ENCODE assay signal across 15 cellular contexts in genomic region chr1:19758227-19758830, GRCh38. TPM values are rescaled to one million over a fixed set of nuclear protein-coding genes. Genes with fewer than 3 reads are reported as not detected.
A peak's percentile ranks its signal among the peaks of the same experiment; 100 is the strongest.
DNase-seq lines count a peak whose midpoint lies in the region; ATAC-seq and TF ChIP-seq lines count a peak whose summit lies in the region.
"Had no signal": no experiment of that assay in that cellular context is flagged by ENCODE, and none has a peak within 500 bp of the region (broad histone marks: within the 10 kb centered on the region; RNA-seq: fewer than 3 reads in every experiment).

No MANE protein-coding gene starts in this region.

- ATAC-seq in PC-3, result peak; percentile 54
- ATAC-seq: body of pancreas, sciatic nerve had no signal

- H3K27ac Mint-ChIP-seq in Caco-2 (ENCODE audit: unreplicated experiment), result no peak overlapping the region
- H3K27ac Mint-ChIP-seq: mesothelial cell of epicardium; T-helper 1 cell treated with Interleukin-12 subunit alpha and Interleukin-12 subunit beta and Interleukin-4 antibody, amounts not matched to agents 30 μg/mL and 1 μg/mL, for 36 hours had no signal

- no TSS peak for BruUV-seq in PC-3 (replicated peaks; lab: Mats Ljungman, UMichigan)
- no TSS peak for BruUV-seq in Caco-2 (replicated peaks; lab: Mats Ljungman, UMichigan)

- H3K27me3 Mint-ChIP-seq in Caco-2 (ENCODE audit: insufficient read depth, unreplicated experiment), result no peaks in the 10 kb centered on the region

- no peaks in the 10 kb centered on the region for H3K27me3 ChIP-seq in PC-3 (ENCODE audit: low read length)
- no peaks in the 10 kb centered on the region for H3K27me3 ChIP-seq in osteoblast (ENCODE audit: insufficient read depth, low read length)
- no peaks in the 10 kb centered on the region for H3K27me3 ChIP-seq in Caco-2 (replicated peaks; ENCODE audit: control insufficient read depth, insufficient read depth, low read length)
- H3K27me3 ChIP-seq: body of pancreas had no signal

- H3K79me2 ChIP-seq in PC-3 (ENCODE audit: low read length) (no peaks in the 10 kb centered on the region), osteoblast (ENCODE audit: insufficient read depth, low read length) (no peaks in the 10 kb centered on the region)

- H3K9me3 ChIP-seq in PC-3 (ENCODE audit: low read length) (no peaks in the 10 kb centered on the region), osteoblast (ENCODE audit: low read depth, low read length) (no peaks in the 10 kb centered on the region), Caco-2 (no peaks in the 10 kb centered on the region)
- H3K9me3 ChIP-seq: body of pancreas had no signal

- POLR2A ChIA-PET in PC-3 (lab: Charles Lee; ENCODE audit: unreplicated experiment) (interaction anchor here (0.8 kb wide), 1 partner anchor 54 kb away, joined by 3 read pairs; no protein-coding TSS in a partner anchor), Caco-2 (lab: Charles Lee) (no interaction called here)

- no peak overlapping the region for H3K9ac ChIP-seq in PC-3 (ENCODE audit: low read length)

- H3K4me2 ChIP-seq in PC-3 (ENCODE audit: low read length) (no peak overlapping the region), osteoblast (ENCODE audit: insufficient read depth, low read length) (peak overlapping the region; percentile 58)

- CTCF ChIA-PET in PC-3 (lab: Charles Lee) (no interaction called here), Caco-2 (lab: Charles Lee) (interaction anchor here (0.5 to 0.7 kb wide), 3 partner anchors 43 to 610 kb away, joined by 4 to 9 read pairs (median 8); no protein-coding TSS in a partner anchor)

- H3K9me2 ChIP-seq in PC-3 (replicated peaks; ENCODE audit: low read length), result no peaks in the 10 kb centered on the region

- no peaks in the 10 kb centered on the region for H3K4me1 Mint-ChIP-seq in Caco-2 (ENCODE audit: low read depth, unreplicated experiment)

- H3K4me3 Mint-ChIP-seq in Caco-2 (ENCODE audit: unreplicated experiment), result no peak overlapping the region
- H3K4me3 Mint-ChIP-seq: mesothelial cell of epicardium; T-helper 1 cell treated with Interleukin-12 subunit alpha and Interleukin-12 subunit beta and Interleukin-4 antibody, amounts not matched to agents 30 μg/mL and 1 μg/mL, for 36 hours had no signal

- H3K36me3 ChIP-seq in PC-3 (ENCODE audit: low read depth, low read length) (no peaks in the 10 kb centered on the region), osteoblast (ENCODE audit: insufficient read depth, low read length) (peaks cover 10% of the 10 kb centered on the region), Caco-2 (ENCODE audit: control insufficient read depth, insufficient read depth, low read length) (no peaks in the 10 kb centered on the region)

- intact Hi-C loops in PC-3 (cut with micrococcal nuclease), result no loop called here
- intact Hi-C loops in Caco-2 (cut with micrococcal nuclease; ENCODE audit: unreplicated experiment), result no loop called here

- peaks cover 16% of the 10 kb centered on the region for H3K4me1 ChIP-seq in PC-3 (ENCODE audit: insufficient read depth, low read length)
- peaks cover 25% of the 10 kb centered on the region for H3K4me1 ChIP-seq in osteoblast (ENCODE audit: insufficient read depth, low read length)
- H3K4me1 ChIP-seq in Caco-2, result no peaks in the 10 kb centered on the region

- peaks cover 5% of the 10 kb centered on the region for H3K36me3 Mint-ChIP-seq in Caco-2 (ENCODE audit: insufficient read depth, unreplicated experiment)

- H3K4me3 ChIP-seq in PC-3 (ENCODE audit: low read length), result no peak overlapping the region
- H3K4me3 ChIP-seq in osteoblast (ENCODE audit: insufficient read depth, low read length), result no peak overlapping the region
- H3K4me3 ChIP-seq in coronary artery, result no peak overlapping the region
- no peak overlapping the region for H3K4me3 ChIP-seq in Caco-2 (ENCODE audit: low read depth, low read length)
- H3K4me3 ChIP-seq: body of pancreas had no signal

- TF ChIP-seq CTCF in PC-3 (conservative IDR thresholded peaks at IDR 0.05; ENCODE audit: low read depth, low read length) (no peak), osteoblast (IDR thresholded peaks at IDR 0.05; ENCODE audit: extremely low read depth, low read depth, low read length) (no peak), coronary artery (IDR thresholded peaks at IDR 0.05) (no peak), Caco-2 (IDR thresholded peaks at IDR 0.05; ENCODE audit: insufficient read depth in 1 of 2, low read depth in 1 of 2, low read length in 1 of 2, severe bottlenecking in 1 of 2, unreplicated experiment in 1 of 2) (no peak)

- H4K20me1 ChIP-seq in PC-3 (ENCODE audit: low read length), result no peaks in the 10 kb centered on the region
- H4K20me1 ChIP-seq in osteoblast (ENCODE audit: insufficient read depth, low read length), result no peaks in the 10 kb centered on the region

- H3K9me3 Mint-ChIP-seq in Caco-2 (ENCODE audit: unreplicated experiment), result no peaks in the 10 kb centered on the region
- H3K9me3 Mint-ChIP-seq: T-helper 1 cell treated with Interleukin-12 subunit alpha and Interleukin-12 subunit beta and Interleukin-4 antibody, amounts not matched to agents 30 μg/mL and 1 μg/mL, for 36 hours had no signal

- DNase-seq in EL (peak; percentile 94), PC-3 (peak; percentile 54), epidermal melanocyte (ENCODE audit: insufficient read length, low spot score) (peak; percentile 25), osteoblast (ENCODE audit: insufficient read length, low spot score, missing footprints) (peak; percentile 92), hippocampal formation (lab: John Stamatoyannopoulos, UW) (no peak), coronary artery (ENCODE audit: low spot score) (no peak), occipital lobe (lab: John Stamatoyannopoulos, UW) (no peak), Caco-2 (no peak)
- DNase-seq: DMS 273 treated with DMSO at 0.1 percent for 48 hours, glutamatergic neuron, NCI-H69 had no signal

- peak overlapping the region; percentile 15 for H3K27ac ChIP-seq in PC-3 (ENCODE audit: low read length)
- peak overlapping the region; percentile 86 for H3K27ac ChIP-seq in osteoblast (ENCODE audit: low read depth, low read length)
- no peak overlapping the region for H3K27ac ChIP-seq in coronary artery

- no peaks in the 10 kb centered on the region for H3F3A ChIP-seq in PC-3 (ENCODE audit: low read length, unreplicated experiment)

- no peak overlapping the region for H2AFZ ChIP-seq in PC-3 (ENCODE audit: low read length)
- no peak overlapping the region for H2AFZ ChIP-seq in osteoblast (ENCODE audit: low read length)

RNA-seq across cellular contexts. Expression of gene TMCO4, which starts 41.4 kb away (rescaled TPM):
- total RNA-seq in PC-3 (2014; rRNA removed), result 16.0 and 19.7 TPM in 2 replicates
- total RNA-seq in osteoblast, result 24.2 and 27.5 TPM in 2 replicates
- 0.31 TPM for total RNA-seq in occipital lobe
- total RNA-seq in Caco-2 (2022), result 12.1 and 15.1 TPM in 2 replicates

RNA-seq across cellular contexts. Expression of gene RNF186, which starts 56.8 kb away (rescaled TPM):
- total RNA-seq in PC-3 (2014; rRNA removed) (0.69 TPM in 1 of 2 replicates, not detected in the other), osteoblast (not detected in 2 replicates), occipital lobe (not detected), Caco-2 (2022) (not detected in 2 replicates)
- total RNA-seq: mesothelial cell of epicardium, sciatic nerve had no signal

Comparison
In these comparisons a context has a peak if more than half of its experiments do, and no peak if none do; other contexts are left out.
1. DNase-seq: peak in EL (single experiment), PC-3 (single experiment), epidermal melanocyte (single experiment) and osteoblast (single experiment); none in hippocampal formation (0 of 2), coronary artery (single experiment), occipital lobe (single experiment) and Caco-2 (0 of 2).
2. H3K27ac ChIP-seq: peak in PC-3 (single experiment) and osteoblast (single experiment); none in coronary artery (0 of 2).